15 cellular contexts compared by ENCODE assay signal in the genomic region with DNA sequence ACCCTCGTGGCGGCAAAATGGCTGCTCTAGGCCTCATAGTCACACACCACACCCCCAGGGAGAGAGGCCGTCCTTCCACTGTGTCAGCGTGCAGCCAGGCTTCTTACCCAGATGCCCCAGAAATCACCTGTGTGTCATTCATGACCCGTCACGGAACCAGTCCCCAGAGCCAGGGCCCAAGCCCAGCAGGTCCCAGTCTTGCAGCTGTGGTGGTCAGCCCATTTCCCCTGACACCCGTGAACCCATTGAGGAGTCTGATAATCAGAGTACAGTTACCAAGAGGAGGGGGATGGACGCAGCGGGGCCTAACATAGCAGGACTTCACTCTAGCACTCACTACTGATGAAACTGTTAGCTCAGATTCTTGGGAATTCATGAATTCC.
A peak's percentile ranks its signal among the peaks of the same experiment; 100 is the strongest.
DNase-seq lines count a peak whose midpoint lies in the region; ATAC-seq and TF ChIP-seq lines count a peak whose summit lies in the region.
"Had no signal": no experiment of that assay in that cellular context is flagged by ENCODE, and none has a peak within 500 bp of the region (broad histone marks: within the 10 kb centered on the region; RNA-seq: fewer than 3 reads in every experiment).

No MANE protein-coding gene starts in this region.

- intact Hi-C loops in HCT116 (cut with micrococcal nuclease) = no loop called here

- H3K9ac ChIP-seq in HCT116 (ENCODE audit: low read length) (no peak overlapping the region), endodermal cell (ENCODE audit: extremely low read depth, low read length, poor library complexity, severe bottlenecking) (no peak overlapping the region), neural progenitor cell (no peak overlapping the region)
- H3K9ac ChIP-seq: BLaER1 treated with 17β-estradiol and CSF1 and Interleukin-3, amounts not matched to agents 10 nM and 100 nM had no signal

- DNase-seq in activated T-cell treated with anti-CD3 and anti-CD28 coated beads, Interleukin-2, amount 50 U/mL, for 24 hours = peak; percentile 16
- DNase-seq in activated T-cell treated with anti-CD3 and anti-CD28 coated beads, Interleukin-2, amount 50 U/mL, for 1 hour = no peak
- no peak for DNase-seq in HCT116 (ENCODE audit: low read depth, low spot score)
- peak; percentile 48 for DNase-seq in endodermal cell
- DNase-seq in neural progenitor cell (ENCODE audit: low spot score) = no peak
- DNase-seq in KG1 (lab: John Stamatoyannopoulos, UW) = no peak
- no peak for DNase-seq in GOT3 (lab: John Stamatoyannopoulos, UW)
- no peak for DNase-seq in RPMI8226
- DNase-seq: Calu3, DMS79 treated with DMSO at 0.1 percent for 48 hours, GF-D8 had no signal

- H3K36me3 ChIP-seq in HCT116 (ENCODE audit: control insufficient read depth in 1 of 2, insufficient read depth in 2 of 2, low read length in 2 of 2) (no peaks in the 10 kb centered on the region), endodermal cell (ENCODE audit: control insufficient read depth, insufficient read depth, low read length) (no peaks in the 10 kb centered on the region), neural progenitor cell (no peaks in the 10 kb centered on the region)
- H3K36me3 ChIP-seq: BLaER1 treated with 17β-estradiol and CSF1 and Interleukin-3, amounts not matched to agents 10 nM and 100 nM; HAP-1 had no signal

- no peaks in the 10 kb centered on the region for H3K9me3 Mint-ChIP-seq in activated T-cell treated with anti-CD3 and anti-CD28 coated beads, Interleukin-2, amount 50 U/mL, for 24 hours
- H3K9me3 Mint-ChIP-seq in endodermal cell (peaks cover 5% of the 10 kb centered on the region), neural progenitor cell (peaks cover 9% of the 10 kb centered on the region)

- H3K4me1 ChIP-seq in HCT116 (ENCODE audit: control insufficient read depth in 1 of 2, insufficient read depth in 2 of 2, low read length in 2 of 2) (no peaks in the 10 kb centered on the region), endodermal cell (ENCODE audit: control insufficient read depth, insufficient read depth, low read length) (no peaks in the 10 kb centered on the region), neural progenitor cell (no peaks in the 10 kb centered on the region)
- H3K4me1 ChIP-seq: HAP-1 had no signal

- TF ChIP-seq RAD21 in HCT116 (IDR thresholded peaks at IDR 0.05; ENCODE audit: low read depth) = no peak

- POLR2A ChIA-PET in HCT116 (lab: Charles Lee) = no interaction called here

- no peaks in the 10 kb centered on the region for H3K9me2 ChIP-seq in HCT116 (ENCODE audit: insufficient read depth)

- WGBS in endodermal cell (ENCODE audit: insufficient coverage in 1 of 2, insufficient read length in 1 of 2), 2 experiments = 94 to 98% methylated on average over 8 to 9 of the region's 9 CpGs

- H3K79me2 ChIP-seq in HCT116 (ENCODE audit: insufficient read depth, low read length) = no peaks in the 10 kb centered on the region
- no peaks in the 10 kb centered on the region for H3K79me2 ChIP-seq in neural progenitor cell (ENCODE audit: low read depth)

- H3K4me1 Mint-ChIP-seq in activated T-cell treated with anti-CD3 and anti-CD28 coated beads, Interleukin-2, amount 50 U/mL, for 24 hours (ENCODE audit: low read depth) = no peaks in the 10 kb centered on the region
- H3K4me1 Mint-ChIP-seq in endodermal cell = no peaks in the 10 kb centered on the region
- H3K4me1 Mint-ChIP-seq in neural progenitor cell = no peaks in the 10 kb centered on the region
- H3K4me1 Mint-ChIP-seq: B cell had no signal

- TF ChIP-seq POLR2A in HCT116 (IDR thresholded peaks at IDR 0.05; ENCODE audit: borderline replicate concordance, extremely low read depth, insufficient read depth, insufficient read length) = no peak

- H3K4me2 ChIP-seq in HCT116 (ENCODE audit: low read length) (no peak overlapping the region), neural progenitor cell (no peak overlapping the region)
- H3K4me2 ChIP-seq: BLaER1 treated with 17β-estradiol and CSF1 and Interleukin-3, amounts not matched to agents 10 nM and 100 nM had no signal

- H3K4me3 ChIP-seq in HCT116 (replicated peaks in 1 of 2; ENCODE audit: low read depth in 1 of 2, low read length in 2 of 2) = no peak overlapping the region
- no peak overlapping the region for H3K4me3 ChIP-seq in endodermal cell (ENCODE audit: low read length)
- no peak overlapping the region for H3K4me3 ChIP-seq in neural progenitor cell
- H3K4me3 ChIP-seq: BLaER1 treated with 17β-estradiol and CSF1 and Interleukin-3, amounts not matched to agents 10 nM and 100 nM; HAP-1 had no signal

- no peak overlapping the region for H3K27ac Mint-ChIP-seq in activated T-cell treated with anti-CD3 and anti-CD28 coated beads, Interleukin-2, amount 50 U/mL, for 24 hours
- H3K27ac Mint-ChIP-seq in endodermal cell (peak overlapping the region; percentile 26), neural progenitor cell (peak overlapping the region; percentile 14)
- H3K27ac Mint-ChIP-seq: B cell; CD8-positive, alpha-beta T cell had no signal

- no peaks in the 10 kb centered on the region for H3K27me3 Mint-ChIP-seq in activated T-cell treated with anti-CD3 and anti-CD28 coated beads, Interleukin-2, amount 50 U/mL, for 24 hours
- H3K27me3 Mint-ChIP-seq in endodermal cell (ENCODE audit: insufficient read depth) (no peaks in the 10 kb centered on the region), neural progenitor cell (ENCODE audit: insufficient read depth, low read depth) (peaks cover 2% of the 10 kb centered on the region)
- H3K27me3 Mint-ChIP-seq: B cell had no signal

- H3K36me3 Mint-ChIP-seq in activated T-cell treated with anti-CD3 and anti-CD28 coated beads, Interleukin-2, amount 50 U/mL, for 24 hours (ENCODE audit: low read depth) = peaks cover 8% of the 10 kb centered on the region
- no peaks in the 10 kb centered on the region for H3K36me3 Mint-ChIP-seq in endodermal cell (ENCODE audit: low read depth)
- H3K36me3 Mint-ChIP-seq in neural progenitor cell = no peaks in the 10 kb centered on the region

- H4K20me1 ChIP-seq in HCT116 (ENCODE audit: insufficient read depth) (no peaks in the 10 kb centered on the region), neural progenitor cell (ENCODE audit: low read depth) (no peaks in the 10 kb centered on the region)
- H4K20me1 ChIP-seq: BLaER1 treated with 17β-estradiol and CSF1 and Interleukin-3, amounts not matched to agents 10 nM and 100 nM had no signal

- H2AFZ ChIP-seq in HCT116 (ENCODE audit: low read depth, low read length, poor library complexity, severe bottlenecking) (no peak overlapping the region), neural progenitor cell (replicated peaks) (no peak overlapping the region)

- no peaks in the 10 kb centered on the region for H3K9me3 ChIP-seq in HCT116 (ENCODE audit: control insufficient read depth in 1 of 2, insufficient read depth in 1 of 2, low read depth in 1 of 2, low read length in 2 of 2)
- no peaks in the 10 kb centered on the region for H3K9me3 ChIP-seq in endodermal cell (ENCODE audit: control insufficient read depth, low read length)
- no peaks in the 10 kb centered on the region for H3K9me3 ChIP-seq in neural progenitor cell (ENCODE audit: low read depth)
- H3K9me3 ChIP-seq: BLaER1 treated with 17β-estradiol and CSF1 and Interleukin-3, amounts not matched to agents 10 nM and 100 nM; HAP-1 had no signal

- no peak overlapping the region for H3K27ac ChIP-seq in HCT116 (ENCODE audit: low read depth, low read length)
- H3K27ac ChIP-seq in endodermal cell (ENCODE audit: low read depth, low read length) = no peak overlapping the region
- H3K27ac ChIP-seq in neural progenitor cell = no peak overlapping the region
- H3K27ac ChIP-seq: BLaER1 treated with 17β-estradiol and CSF1 and Interleukin-3, amounts not matched to agents 10 nM and 100 nM had no signal

- H3K4me3 Mint-ChIP-seq in activated T-cell treated with anti-CD3 and anti-CD28 coated beads, Interleukin-2, amount 50 U/mL, for 24 hours = no peak overlapping the region
- no peak overlapping the region for H3K4me3 Mint-ChIP-seq in endodermal cell
- H3K4me3 Mint-ChIP-seq in neural progenitor cell = no peak overlapping the region
- H3K4me3 Mint-ChIP-seq: B cell; CD8-positive, alpha-beta T cell had no signal

- no peak for TF ChIP-seq CTCF in HCT116 (IDR thresholded peaks at IDR 0.05 in 2 of 3, conservative IDR thresholded peaks at IDR 0.05 in 1 of 3; ENCODE audit: borderline replicate concordance in 1 of 3, insufficient read depth in 1 of 3, low read depth in 2 of 3, low read length in 2 of 3)
- TF ChIP-seq CTCF in endodermal cell (conservative IDR thresholded peaks at IDR 0.05) = no peak
- no peak for TF ChIP-seq CTCF in neural progenitor cell (IDR thresholded peaks at IDR 0.05)

- ATAC-seq in HCT116 = 0 out of 2 replicates have a peak, but pooled peaks have one; percentile 24
- ATAC-seq: CD8-positive, alpha-beta T cell had no signal

- CTCF ChIA-PET in HCT116 (lab: Charles Lee) = no interaction called here

- no TSS peak for BruUV-seq in HCT116 (replicated peaks; lab: Mats Ljungman, UMichigan)

- H3K27me3 ChIP-seq in HCT116 (ENCODE audit: insufficient read depth, low read length) = no peaks in the 10 kb centered on the region
- no peaks in the 10 kb centered on the region for H3K27me3 ChIP-seq in endodermal cell (ENCODE audit: control insufficient read depth, insufficient read depth, low read length, poor library complexity, severe bottlenecking)
- H3K27me3 ChIP-seq in neural progenitor cell = no peaks in the 10 kb centered on the region
- H3K27me3 ChIP-seq: BLaER1 treated with 17β-estradiol and CSF1 and Interleukin-3, amounts not matched to agents 10 nM and 100 nM had no signal

- H3F3A ChIP-seq in neural progenitor cell (ENCODE audit: low read depth) = no peaks in the 10 kb centered on the region

- RAD21 ChIA-PET in HCT116 (lab: Charles Lee; ENCODE audit: low non-redundant PET in 1 of 2, low total read pairs in 2 of 2, uncharacterized antibody in 2 of 2, unreplicated experiment in 2 of 2) = no interaction called here

TF ChIP-seq in HCT116, 20 proteins besides CTCF, POLR2A, EP300 and RAD21 (continues in another document):
- TF ChIP-seq, protein P1, sequence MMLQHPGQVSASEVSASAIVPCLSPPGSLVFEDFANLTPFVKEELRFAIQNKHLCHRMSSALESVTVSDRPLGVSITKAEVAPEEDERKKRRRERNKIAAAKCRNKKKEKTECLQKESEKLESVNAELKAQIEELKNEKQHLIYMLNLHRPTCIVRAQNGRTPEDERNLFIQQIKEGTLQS (IDR thresholded peaks at IDR 0.05) = no peak
- TF ChIP-seq SP1 (IDR thresholded peaks at IDR 0.05; ENCODE audit: low read depth) (no peak), CEBPB (IDR thresholded peaks at IDR 0.05; ENCODE audit: low read depth) (no peak), JUND (IDR thresholded peaks at IDR 0.05) (no peak), SRF (IDR thresholded peaks at IDR 0.05; ENCODE audit: low read depth) (no peak)
- TF ChIP-seq, protein P2, sequence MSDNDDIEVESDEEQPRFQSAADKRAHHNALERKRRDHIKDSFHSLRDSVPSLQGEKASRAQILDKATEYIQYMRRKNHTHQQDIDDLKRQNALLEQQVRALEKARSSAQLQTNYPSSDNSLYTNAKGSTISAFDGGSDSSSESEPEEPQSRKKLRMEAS (IDR thresholded peaks at IDR 0.05) = no peak

Comparison
In these comparisons a context has a peak if more than half of its experiments do, and no peak if none do; other contexts are left out.
1. DNase-seq: peak in activated T-cell treated with anti-CD3 and anti-CD28 coated beads, Interleukin-2, amount 50 U/mL, for 24 hours (single experiment) and endodermal cell (single experiment); none in activated T-cell treated with anti-CD3 and anti-CD28 coated beads, Interleukin-2, amount 50 U/mL, for 1 hour (single experiment), HCT116 (single experiment), neural progenitor cell (single experiment), KG1 (single experiment), GOT3 (single experiment) and RPMI8226 (single experiment).